In the genomic region with DNA sequence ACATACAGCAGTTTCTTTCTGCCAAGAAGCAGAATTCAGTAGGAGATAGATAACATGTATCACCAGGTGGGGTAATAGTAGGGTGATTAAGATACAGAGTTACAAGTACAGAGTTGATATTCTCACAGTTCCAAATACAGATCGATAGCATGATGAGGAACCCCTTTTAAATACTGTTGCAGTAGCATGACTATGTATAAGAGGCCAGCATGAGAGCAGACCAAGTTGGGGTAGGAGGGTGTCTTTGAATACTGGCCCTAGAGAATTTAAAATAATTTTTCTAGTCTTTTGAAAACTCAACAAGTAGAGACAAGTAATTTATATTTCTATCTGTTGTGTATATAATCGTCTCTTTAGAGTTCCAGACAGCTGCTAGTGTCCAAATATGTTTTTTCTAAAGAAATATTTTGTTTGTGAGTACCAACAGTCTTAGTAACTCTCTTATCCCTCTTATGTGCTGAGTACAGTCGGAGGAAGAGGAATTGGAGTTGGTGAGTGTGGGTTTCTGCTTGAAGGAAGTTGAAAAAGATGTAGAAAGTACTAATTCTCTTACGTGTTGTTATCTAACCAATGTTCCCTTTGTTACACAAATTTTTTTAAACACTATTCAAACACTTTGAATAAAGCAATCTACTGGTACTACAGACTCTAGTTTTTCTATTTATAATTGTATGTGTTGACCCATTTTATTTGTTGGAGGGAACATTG, we compare ENCODE assay signal across 1 cellular context.
TF ChIP-seq lines count a peak whose summit lies in the region.

No MANE protein-coding gene starts in this region.

TF ChIP-seq in K562, 482 proteins besides CTCF, POLR2A, EP300 and RAD21 (continued from another document):
- TF ChIP-seq, protein P1, sequence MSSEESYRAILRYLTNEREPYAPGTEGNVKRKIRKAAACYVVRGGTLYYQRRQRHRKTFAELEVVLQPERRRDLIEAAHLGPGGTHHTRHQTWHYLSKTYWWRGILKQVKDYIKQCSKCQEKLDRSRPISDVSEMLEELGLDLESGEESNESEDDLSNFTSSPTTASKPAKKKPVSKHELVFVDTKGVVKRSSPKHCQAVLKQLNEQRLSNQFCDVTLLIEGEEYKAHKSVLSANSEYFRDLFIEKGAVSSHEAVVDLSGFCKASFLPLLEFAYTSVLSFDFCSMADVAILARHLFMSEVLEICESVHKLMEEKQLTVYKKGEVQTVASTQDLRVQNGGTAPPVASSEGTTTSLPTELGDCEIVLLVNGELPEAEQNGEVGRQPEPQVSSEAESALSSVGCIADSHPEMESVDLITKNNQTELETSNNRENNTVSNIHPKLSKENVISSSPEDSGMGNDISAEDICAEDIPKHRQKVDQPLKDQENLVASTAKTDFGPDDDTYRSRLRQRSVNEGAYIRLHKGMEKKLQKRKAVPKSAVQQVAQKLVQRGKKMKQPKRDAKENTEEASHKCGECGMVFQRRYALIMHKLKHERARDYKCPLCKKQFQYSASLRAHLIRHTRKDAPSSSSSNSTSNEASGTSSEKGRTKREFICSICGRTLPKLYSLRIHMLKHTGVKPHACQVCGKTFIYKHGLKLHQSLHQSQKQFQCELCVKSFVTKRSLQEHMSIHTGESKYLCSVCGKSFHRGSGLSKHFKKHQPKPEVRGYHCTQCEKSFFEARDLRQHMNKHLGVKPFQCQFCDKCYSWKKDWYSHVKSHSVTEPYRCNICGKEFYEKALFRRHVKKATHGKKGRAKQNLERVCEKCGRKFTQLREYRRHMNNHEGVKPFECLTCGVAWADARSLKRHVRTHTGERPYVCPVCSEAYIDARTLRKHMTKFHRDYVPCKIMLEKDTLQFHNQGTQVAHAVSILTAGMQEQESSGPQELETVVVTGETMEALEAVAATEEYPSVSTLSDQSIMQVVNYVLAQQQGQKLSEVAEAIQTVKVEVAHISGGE (CRISPR knock-in tag; IDR thresholded peaks at IDR 0.05) = no peak
- TF ChIP-seq ZNF695 (CRISPR knock-in tag; IDR thresholded peaks at IDR 0.05) (no peak), BRD4 (IDR thresholded peaks at IDR 0.05) (0 out of 2 replicates have a peak, but pooled peaks have one; percentile 27), ZNF184 (CRISPR knock-in tag; IDR thresholded peaks at IDR 0.05) (no peak)
